Comparison of ENCODE assay signal across 17 cellular contexts in the genomic region with DNA sequence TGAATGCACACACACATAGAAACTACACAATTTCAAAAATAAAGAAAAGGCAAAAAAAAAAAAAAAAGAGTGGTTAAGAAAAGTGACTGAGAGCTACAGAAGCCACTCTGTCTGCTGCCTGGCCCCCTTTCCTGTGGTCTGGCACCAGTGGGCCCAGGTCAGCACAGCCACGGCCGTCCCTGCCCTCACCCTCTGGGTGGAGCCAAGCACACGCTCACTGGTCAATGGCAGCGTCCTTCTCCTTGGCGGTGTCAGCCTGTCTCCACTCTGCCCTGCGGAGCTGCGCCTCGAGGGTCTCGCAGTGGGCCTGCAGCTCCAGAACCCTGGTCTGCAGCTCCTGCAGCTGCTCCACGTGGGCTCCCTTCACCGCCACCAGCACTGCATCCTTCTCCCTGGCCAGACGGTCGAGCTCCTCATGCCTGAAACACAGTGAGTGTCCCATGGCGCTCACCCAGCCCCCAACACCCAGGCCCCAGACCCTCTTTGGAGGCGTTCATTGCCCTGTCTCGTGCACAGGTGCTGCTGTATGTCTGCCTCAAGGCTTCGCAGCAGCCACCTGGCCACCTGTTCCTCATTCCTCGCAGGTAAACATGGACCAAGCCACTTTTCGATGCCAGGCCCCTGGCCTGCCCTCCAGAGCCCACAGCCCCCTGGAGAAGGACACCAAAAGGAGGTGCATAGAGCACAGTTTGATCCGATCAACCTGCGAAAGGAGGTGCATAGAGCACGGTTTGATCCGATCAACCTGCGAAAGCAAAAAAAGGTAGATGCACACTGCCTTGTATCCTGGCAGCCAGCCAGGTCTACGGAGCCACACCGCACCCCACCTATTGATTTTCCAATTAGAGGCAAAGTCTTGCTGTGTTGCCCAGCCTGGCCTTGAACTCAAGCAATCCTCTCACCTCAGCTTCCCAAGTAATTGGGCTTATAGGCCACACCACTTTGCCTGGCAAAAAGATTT. TPM values are rescaled to one million over a fixed set of nuclear protein-coding genes. Genes with fewer than 3 reads are reported as not detected.
DNase-seq lines count a peak whose midpoint lies in the region; ATAC-seq and TF ChIP-seq lines count a peak whose summit lies in the region.
"Had no signal": no experiment of that assay in that cellular context is flagged by ENCODE, and none has a peak within 500 bp of the region (broad histone marks: within the 10 kb centered on the region; RNA-seq: fewer than 3 reads in every experiment).

No MANE protein-coding gene starts in this region.

- intact Hi-C loops in MCF 10A (cut with micrococcal nuclease): no loop called here

- POLR2A ChIA-PET in MCF 10A (lab: Yijun Ruan, JAX): no interaction called here

- no peak overlapping the region for H3K9ac ChIP-seq in neural progenitor cell

- peak; percentile 20 for DNase-seq in NCI-H1105 (lab: John Stamatoyannopoulos, UW)
- DNase-seq in NCI-H1105 treated with DMSO at 0.1 percent for 48 hours (lab: John Stamatoyannopoulos, UW): no peak
- DNase-seq in GM23338 (ENCODE audit: low spot score): no peak
- DNase-seq in NCI-H69 (lab: John Stamatoyannopoulos, UW): peak; percentile 52
- DNase-seq in neural progenitor cell (ENCODE audit: low spot score): no peak
- DNase-seq in MCF 10A (ENCODE audit: unreplicated experiment): no peak
- no peak for DNase-seq in glomerular visceral epithelial cell (ENCODE audit: extremely low spot score)
- DNase-seq: CD8-positive, alpha-beta T cell; GOT3; HFFc6; MM.1S; NCI-H1436; NCI-H774; SHP77; T-helper 17 cell had no signal

- H3K27ac Mint-ChIP-seq in GM23338 (no peak overlapping the region), neural progenitor cell (peak overlapping the region; percentile 60), MCF 10A (ENCODE audit: low read depth, unreplicated experiment) (no peak overlapping the region)
- H3K27ac Mint-ChIP-seq: CD8-positive, alpha-beta T cell; HFFc6; T-helper 17 cell had no signal

- H3K27me3 ChIP-seq in GM23338 (ENCODE audit: insufficient read depth): no peaks in the 10 kb centered on the region
- no peaks in the 10 kb centered on the region for H3K27me3 ChIP-seq in neural progenitor cell

- H3F3A ChIP-seq in GM23338 (replicated peaks; ENCODE audit: low read depth) (no peaks in the 10 kb centered on the region), neural progenitor cell (ENCODE audit: low read depth) (no peaks in the 10 kb centered on the region)

- H3K27ac ChIP-seq in GM23338 (ENCODE audit: low read depth) (no peak overlapping the region), neural progenitor cell (no peak overlapping the region)
- H3K27ac ChIP-seq: 22Rv1 had no signal

- H3K9me3 Mint-ChIP-seq in GM23338 (no peaks in the 10 kb centered on the region; the same call in 2 of the 3 replicates), neural progenitor cell (no peaks in the 10 kb centered on the region), MCF 10A (ENCODE audit: unreplicated experiment) (no peaks in the 10 kb centered on the region)
- H3K9me3 Mint-ChIP-seq: CD8-positive, alpha-beta T cell; HFFc6 had no signal

- H3K9me2 ChIP-seq in GM23338 (ENCODE audit: insufficient read depth): no peaks in the 10 kb centered on the region

- no peak for TF ChIP-seq CTCF in GM23338 (conservative IDR thresholded peaks at IDR 0.05; ENCODE audit: low read depth in 2 of 2)
- no peak for TF ChIP-seq CTCF in neural progenitor cell (IDR thresholded peaks at IDR 0.05)
- TF ChIP-seq CTCF in MCF 10A (IDR thresholded peaks at IDR 0.05; ENCODE audit: unreplicated experiment): no peak

- CTCF ChIA-PET in MCF 10A (lab: Yijun Ruan, JAX): no interaction called here

- no peak overlapping the region for H2AFZ ChIP-seq in GM23338
- no peak overlapping the region for H2AFZ ChIP-seq in neural progenitor cell (replicated peaks)

- no peaks in the 10 kb centered on the region; the same call in 1 of the 2 replicates for H4K20me1 ChIP-seq in GM23338 (replicated peaks; ENCODE audit: insufficient read depth)
- H4K20me1 ChIP-seq in neural progenitor cell (ENCODE audit: low read depth): no peaks in the 10 kb centered on the region

- H3K79me2 ChIP-seq in GM23338 (replicated peaks; ENCODE audit: insufficient read depth) (no peaks in the 10 kb centered on the region), neural progenitor cell (ENCODE audit: low read depth) (no peaks in the 10 kb centered on the region)

- no peaks in the 10 kb centered on the region for H3K4me1 ChIP-seq in GM23338 (ENCODE audit: insufficient read depth)
- no peaks in the 10 kb centered on the region for H3K4me1 ChIP-seq in neural progenitor cell

- H3K9me3 ChIP-seq in neural progenitor cell (ENCODE audit: low read depth): no peaks in the 10 kb centered on the region

- no peaks in the 10 kb centered on the region for H3K4me1 Mint-ChIP-seq in GM23338
- H3K4me1 Mint-ChIP-seq in neural progenitor cell: no peaks in the 10 kb centered on the region
- H3K4me1 Mint-ChIP-seq in MCF 10A (ENCODE audit: insufficient read depth, unreplicated experiment): no peaks in the 10 kb centered on the region

- peaks cover 6% of the 10 kb centered on the region for H3K27me3 Mint-ChIP-seq in GM23338 (ENCODE audit: insufficient read depth, low read depth, poor library complexity)
- H3K27me3 Mint-ChIP-seq in neural progenitor cell (ENCODE audit: insufficient read depth, low read depth): no peaks in the 10 kb centered on the region
- H3K27me3 Mint-ChIP-seq in MCF 10A (ENCODE audit: insufficient read depth, unreplicated experiment): no peaks in the 10 kb centered on the region
- H3K27me3 Mint-ChIP-seq: T-helper 17 cell had no signal

- H3K4me3 ChIP-seq in GM23338 (no peak overlapping the region), neural progenitor cell (no peak overlapping the region)

- H3K36me3 Mint-ChIP-seq in GM23338 (ENCODE audit: low read depth) (0 out of 3 replicates have a peak, but pooled peaks cover 4% of the 10 kb centered on the region), neural progenitor cell (peaks cover 31% of the 10 kb centered on the region), MCF 10A (ENCODE audit: insufficient read depth, unreplicated experiment) (peaks cover 66% of the 10 kb centered on the region)

- H3K4me3 Mint-ChIP-seq in GM23338: no peak overlapping the region
- H3K4me3 Mint-ChIP-seq in neural progenitor cell: no peak overlapping the region
- H3K4me3 Mint-ChIP-seq in MCF 10A (ENCODE audit: unreplicated experiment): no peak overlapping the region
- H3K4me3 Mint-ChIP-seq: CD8-positive, alpha-beta T cell; HFFc6; T-helper 17 cell had no signal

- peak; percentile 40; the same call in 1 of the 3 replicates for ATAC-seq in GM23338
- no peak for ATAC-seq in HG03442 (IDR thresholded peaks at IDR 0.05; ENCODE audit: unreplicated experiment)
- ATAC-seq: CD8-positive, alpha-beta T cell; T-helper 17 cell had no signal

- H3K36me3 ChIP-seq in GM23338 (ENCODE audit: insufficient read depth) (no peaks in the 10 kb centered on the region), neural progenitor cell (no peaks in the 10 kb centered on the region)

- no peak overlapping the region for H3K4me2 ChIP-seq in GM23338
- no peak overlapping the region for H3K4me2 ChIP-seq in neural progenitor cell

- BruUV-seq in MCF 10A (replicated peaks; lab: Mats Ljungman, UMichigan): no TSS peak

TF ChIP-seq in GM23338, 12 proteins besides CTCF, POLR2A, EP300 and RAD21 (continues in another document):
- no peak for TF ChIP-seq JUNB (IDR thresholded peaks at IDR 0.05; ENCODE audit: unreplicated experiment)
- no peak for TF ChIP-seq EZH2 (IDR thresholded peaks at IDR 0.05; ENCODE audit: low read depth, unreplicated experiment)
- TF ChIP-seq, protein P1, sequence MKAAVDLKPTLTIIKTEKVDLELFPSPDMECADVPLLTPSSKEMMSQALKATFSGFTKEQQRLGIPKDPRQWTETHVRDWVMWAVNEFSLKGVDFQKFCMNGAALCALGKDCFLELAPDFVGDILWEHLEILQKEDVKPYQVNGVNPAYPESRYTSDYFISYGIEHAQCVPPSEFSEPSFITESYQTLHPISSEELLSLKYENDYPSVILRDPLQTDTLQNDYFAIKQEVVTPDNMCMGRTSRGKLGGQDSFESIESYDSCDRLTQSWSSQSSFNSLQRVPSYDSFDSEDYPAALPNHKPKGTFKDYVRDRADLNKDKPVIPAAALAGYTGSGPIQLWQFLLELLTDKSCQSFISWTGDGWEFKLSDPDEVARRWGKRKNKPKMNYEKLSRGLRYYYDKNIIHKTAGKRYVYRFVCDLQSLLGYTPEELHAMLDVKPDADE (IDR thresholded peaks at IDR 0.05): no peak

RNA-seq across cellular contexts. Expression of a gene that starts 24.4 kb away (rescaled TPM):
- 6.7 and 16.3 TPM in 2 replicates for total RNA-seq in GM23338 (2014; rRNA removed; shearing (Covaris generic))
- polyA plus RNA-seq in GM23338 (2016; fragmentation: Nextera tagmentation; extraction: Ambion mirVana): 6.4 and 7.0 TPM in 2 replicates
- 15.0 and 29.8 TPM in 2 replicates for total RNA-seq in neural progenitor cell (ENCODE audit: low replicate concordance)
- total RNA-seq in MCF 10A (2022): 86.8 and 87.3 TPM in 2 replicates

RNA-seq across cellular contexts. Expression of a gene that starts 40.6 kb away (rescaled TPM):
- 10.6 and 14.4 TPM in 2 replicates for total RNA-seq in GM23338 (2014; rRNA removed; shearing (Covaris generic))
- polyA plus RNA-seq in GM23338 (2016; fragmentation: Nextera tagmentation; extraction: Ambion mirVana): 2.9 and 3.5 TPM in 2 replicates
- total RNA-seq in neural progenitor cell (ENCODE audit: low replicate concordance): 21.0 and 82.9 TPM in 2 replicates
- 268 and 350 TPM in 2 replicates for total RNA-seq in MCF 10A (2022)

Comparison
In these comparisons a context has a peak if more than half of its experiments do, and no peak if none do; other contexts are left out.
1. DNase-seq: peak in NCI-H1105 (single experiment) and NCI-H69 (single experiment); none in NCI-H1105 treated with DMSO at 0.1 percent for 48 hours (single experiment), GM23338 (single experiment), neural progenitor cell (single experiment), MCF 10A (single experiment) and glomerular visceral epithelial cell (single experiment).